Comparison of ENCODE assay signal across 1 cellular context in genomic region chr1:6795661-6796060, GRCh38.
A peak's percentile ranks its signal among the peaks of the same experiment; 100 is the strongest.
TF ChIP-seq lines count a peak whose summit lies in the region.

No MANE protein-coding gene starts in this region.

TF ChIP-seq in HepG2, 621 proteins besides CTCF, POLR2A, EP300 and RAD21:
- no peak for TF ChIP-seq ZBTB46 (CRISPR knock-in tag; IDR thresholded peaks at IDR 0.05; ENCODE audit: borderline replicate concordance)
- TF ChIP-seq MAFK (conservative IDR thresholded peaks at IDR 0.05 in 1 of 2, IDR thresholded peaks at IDR 0.05 in 1 of 2; ENCODE audit: low read length in 2 of 2), result peak in 1 of 2 experiments; percentile 28; a peak in 2 of 4 replicates
- no peak for TF ChIP-seq MTERF4 (CRISPR knock-in tag; IDR thresholded peaks at IDR 0.05)
